ENCODE assay signal across 15 cellular contexts in the genomic region with DNA sequence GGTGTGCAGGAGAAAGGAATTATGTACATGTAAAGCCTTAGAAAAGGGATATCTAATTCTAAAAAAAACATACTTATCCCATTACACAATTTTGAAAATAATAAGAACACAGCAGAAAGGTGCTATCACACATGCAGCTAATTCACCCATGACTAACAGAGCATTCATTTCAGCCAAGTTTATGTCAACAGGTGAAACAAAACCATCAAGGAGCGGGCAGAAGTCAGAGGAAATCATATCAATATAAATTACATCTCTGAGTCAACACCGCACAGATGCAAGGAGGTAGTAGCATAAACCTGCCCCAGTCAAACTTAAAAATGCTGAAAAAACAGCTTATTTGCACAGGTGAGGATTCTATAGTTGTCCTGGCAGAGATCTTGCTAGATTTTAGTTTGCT.
"Had no signal": no experiment of that assay in that cellular context is flagged by ENCODE, and none has a peak within 500 bp of the region (broad histone marks: within the 10 kb centered on the region; RNA-seq: fewer than 3 reads in every experiment).

No MANE protein-coding gene starts in this region.

- H3K4me1 ChIP-seq: lower lobe of right lung, stomach, uterus had no signal

- H3K36me3 ChIP-seq: brain microvascular endothelial cell, lower lobe of right lung, right atrium auricular region, stomach, uterus had no signal

- H3K4me3 ChIP-seq: lower lobe of right lung, right atrium auricular region, skin epidermis, stomach, uterus had no signal

- DNase-seq: activated CD4-positive, alpha-beta T cell treated with anti-CD3 and anti-CD28 coated beads, Interleukin-2, amount 50 U/mL, for 4 hours; activated effector memory CD4-positive, alpha-beta T cell treated with Interleukin-2 at 50 U/mL for 16 hours; activated T-cell treated with anti-CD3 and anti-CD28 coated beads, Interleukin-2, amount 50 U/mL, for 1 hour; brain microvascular endothelial cell; dermis blood vessel endothelial cell; hypothalamus; kidney glomerular epithelial cell; lower lobe of right lung; midbrain; naive B cell; stimulated activated CD4-positive, alpha-beta T cell treated with anti-CD3 and anti-CD28 coated beads, Interleukin-4, amount 100 ng/mL, for 4 hours; stomach; uterus had no signal

- H3K9me3 ChIP-seq: lower lobe of right lung, right atrium auricular region, stomach, uterus had no signal

- H3K27ac ChIP-seq: brain microvascular endothelial cell, lower lobe of right lung, right atrium auricular region, skin epidermis, stomach, uterus had no signal

- H3K27me3 ChIP-seq: brain microvascular endothelial cell, right atrium auricular region, stomach, uterus had no signal
